22 cellular contexts compared by ENCODE assay signal in genomic region chr5:125215593-125215992, GRCh38.
DNase-seq lines count a peak whose midpoint lies in the region; ATAC-seq, FAIRE-seq and TF ChIP-seq lines count a peak whose summit lies in the region.
"Had no signal": no experiment of that assay in that cellular context is flagged by ENCODE, and none has a peak within 500 bp of the region (broad histone marks: within the 10 kb centered on the region; RNA-seq: fewer than 3 reads in every experiment).

No MANE protein-coding gene starts in this region.

- no peaks in the 10 kb centered on the region for H3K9me3 ChIP-seq in A549
- H3K9me3 ChIP-seq in HCT116 (ENCODE audit: control insufficient read depth in 1 of 2, insufficient read depth in 1 of 2, low read depth in 1 of 2, low read length in 2 of 2), result no peaks in the 10 kb centered on the region
- H3K9me3 ChIP-seq in SJCRH30 (replicated peaks), result no peaks in the 10 kb centered on the region
- H3K9me3 ChIP-seq: SJSA1 had no signal

- ATAC-seq in A549, result no peak
- no peak for ATAC-seq in HCT116
- peak; percentile 83 for ATAC-seq in foreskin keratinocyte
- no peak for ATAC-seq in GM19455 (IDR thresholded peaks at IDR 0.05; ENCODE audit: unreplicated experiment)
- ATAC-seq: Right ventricle myocardium inferior had no signal

- FAIRE-seq in A549 (lab: Jason Lieb, UNC) (peak; percentile 7), bronchial epithelial cell (lab: Jason Lieb, UNC) (no peak)
- FAIRE-seq: G401.6 had no signal

- in situ Hi-C loops in brain microvascular endothelial cell (cut with HindIII; ENCODE audit: low pct_ligation_motif_present, low sequenced_read_pairs), result no loop called here

- H4K20me1 ChIP-seq in HCT116 (ENCODE audit: insufficient read depth), result no peaks in the 10 kb centered on the region
- H4K20me1 ChIP-seq: BLaER1 treated with 17β-estradiol and CSF1 and Interleukin-3, amounts not matched to agents 10 nM and 100 nM had no signal

- H3K27ac ChIP-seq in A549 (no peak overlapping the region), HCT116 (ENCODE audit: low read depth, low read length) (no peak overlapping the region), foreskin keratinocyte (no peak overlapping the region), brain microvascular endothelial cell (no peak overlapping the region), SJCRH30 (no peak overlapping the region)
- H3K27ac ChIP-seq: BLaER1 treated with 17β-estradiol and CSF1 and Interleukin-3, amounts not matched to agents 10 nM and 100 nM; KMS-11; SJSA1 had no signal

- TF ChIP-seq CTCF in A549 (IDR thresholded peaks at IDR 0.05) (no peak), HCT116 (IDR thresholded peaks at IDR 0.05 in 2 of 3, conservative IDR thresholded peaks at IDR 0.05 in 1 of 3; ENCODE audit: borderline replicate concordance in 1 of 3, insufficient read depth in 1 of 3, low read depth in 2 of 3, low read length in 2 of 3) (no peak), bronchial epithelial cell (IDR thresholded peaks at IDR 0.05; ENCODE audit: insufficient read depth, low read length, severe bottlenecking) (no peak), foreskin keratinocyte (conservative IDR thresholded peaks at IDR 0.05) (no peak), brain microvascular endothelial cell (IDR thresholded peaks at IDR 0.05; ENCODE audit: low read depth, low read length, missing control alignments) (no peak)

- intact Hi-C loops in HCT116 (cut with micrococcal nuclease), result no loop called here

- H3K9ac ChIP-seq in HCT116 (ENCODE audit: low read length), result no peak overlapping the region
- H3K9ac ChIP-seq: BLaER1 treated with 17β-estradiol and CSF1 and Interleukin-3, amounts not matched to agents 10 nM and 100 nM; KMS-11 had no signal

- H3K4me3 ChIP-seq in A549, result no peak overlapping the region
- no peak overlapping the region for H3K4me3 ChIP-seq in HCT116 (replicated peaks in 1 of 2; ENCODE audit: low read depth in 1 of 2, low read length in 2 of 2)
- H3K4me3 ChIP-seq in bronchial epithelial cell (ENCODE audit: low read depth, low read length), result no peak overlapping the region
- no peak overlapping the region for H3K4me3 ChIP-seq in brain microvascular endothelial cell (ENCODE audit: low read depth, low read length)
- H3K4me3 ChIP-seq in SJCRH30, result no peak overlapping the region
- H3K4me3 ChIP-seq: BLaER1 treated with 17β-estradiol and CSF1 and Interleukin-3, amounts not matched to agents 10 nM and 100 nM; SJSA1 had no signal

- no peak for TF ChIP-seq EP300 in A549 (IDR thresholded peaks at IDR 0.05)

- H3K4me2 ChIP-seq in A549 (no peak overlapping the region), HCT116 (ENCODE audit: low read length) (no peak overlapping the region)
- H3K4me2 ChIP-seq: BLaER1 treated with 17β-estradiol and CSF1 and Interleukin-3, amounts not matched to agents 10 nM and 100 nM; KMS-11 had no signal

- no peaks in the 10 kb centered on the region for H3K79me2 ChIP-seq in HCT116 (ENCODE audit: insufficient read depth, low read length)

- CTCF ChIA-PET in A549 (lab: Yijun Ruan, JAX), result no interaction called here
- CTCF ChIA-PET in HCT116 (lab: Charles Lee), result no interaction called here

- no peak for TF ChIP-seq RAD21 in A549 (conservative IDR thresholded peaks at IDR 0.05 in 1 of 2, IDR thresholded peaks at IDR 0.05 in 1 of 2)
- no peak for TF ChIP-seq RAD21 in HCT116 (IDR thresholded peaks at IDR 0.05; ENCODE audit: low read depth)

- no peak for TF ChIP-seq POLR2A in A549 (IDR thresholded peaks at IDR 0.05; ENCODE audit: low read length)
- no peak for TF ChIP-seq POLR2A in HCT116 (IDR thresholded peaks at IDR 0.05; ENCODE audit: borderline replicate concordance, extremely low read depth, insufficient read depth, insufficient read length)

- WGBS in A549 (ENCODE audit: missing lambda C conversion rate), result 79% methylated on average over 1 of the region's 1 CpG

- DNase-seq in A549 (ENCODE audit: low read depth in 1 of 2, low spot score in 1 of 2), result no peak
- DNase-seq in HCT116 (ENCODE audit: low read depth, low spot score), result no peak
- DNase-seq in bronchial epithelial cell (ENCODE audit: low read depth), result peak; percentile 87
- DNase-seq in foreskin keratinocyte, result peak; percentile 55 to 68
- DNase-seq in brain microvascular endothelial cell, result no peak
- DNase-seq in SJCRH30, result no peak
- DNase-seq: AML-193; CD4-positive, alpha-beta T cell; H7; NCI-H1092; NCI-H1417 treated with DMSO at 0.1 percent for 48 hours; NCI-H187; NCI-H2081 treated with DMSO at 0.1 percent for 48 hours; NCI-H2171; NCI-H226; NCI-H510A had no signal

- H3K4me1 ChIP-seq in A549, result no peaks in the 10 kb centered on the region
- H3K4me1 ChIP-seq in HCT116 (ENCODE audit: control insufficient read depth in 1 of 2, insufficient read depth in 2 of 2, low read length in 2 of 2), result no peaks in the 10 kb centered on the region
- peaks cover 4% of the 10 kb centered on the region for H3K4me1 ChIP-seq in foreskin keratinocyte
- peaks cover 4% of the 10 kb centered on the region for H3K4me1 ChIP-seq in SJCRH30
- H3K4me1 ChIP-seq: BLaER1 treated with 17β-estradiol and CSF1 and Interleukin-3, amounts not matched to agents 10 nM and 100 nM; SJSA1 had no signal

- no peaks in the 10 kb centered on the region for H3K9me2 ChIP-seq in HCT116 (ENCODE audit: insufficient read depth)

- RAD21 ChIA-PET in HCT116 (lab: Charles Lee; ENCODE audit: low non-redundant PET in 1 of 2, low total read pairs in 2 of 2, uncharacterized antibody in 2 of 2, unreplicated experiment in 2 of 2), result no interaction called here

- POLR2A ChIA-PET in A549 (lab: Yijun Ruan, JAX) (no interaction called here), HCT116 (lab: Charles Lee) (no interaction called here)

- peak overlapping the region; percentile 41 for H2AFZ ChIP-seq in HCT116 (ENCODE audit: low read depth, low read length, poor library complexity, severe bottlenecking)

- no TSS peak for BruUV-seq in HCT116 (replicated peaks; lab: Mats Ljungman, UMichigan)

- H3K36me3 ChIP-seq in HCT116 (ENCODE audit: control insufficient read depth in 1 of 2, insufficient read depth in 2 of 2, low read length in 2 of 2), result no peaks in the 10 kb centered on the region
- H3K36me3 ChIP-seq in bronchial epithelial cell (ENCODE audit: control insufficient read depth, insufficient read depth, low read length), result no peaks in the 10 kb centered on the region
- no peaks in the 10 kb centered on the region for H3K36me3 ChIP-seq in brain microvascular endothelial cell (replicated peaks)
- H3K36me3 ChIP-seq in SJCRH30, result no peaks in the 10 kb centered on the region
- H3K36me3 ChIP-seq: BLaER1 treated with 17β-estradiol and CSF1 and Interleukin-3, amounts not matched to agents 10 nM and 100 nM; SJSA1 had no signal

- H3K27me3 ChIP-seq in HCT116 (ENCODE audit: insufficient read depth, low read length), result no peaks in the 10 kb centered on the region
- no peaks in the 10 kb centered on the region for H3K27me3 ChIP-seq in bronchial epithelial cell (ENCODE audit: control insufficient read depth, insufficient read depth, low read length)
- H3K27me3 ChIP-seq in foreskin keratinocyte, result no peaks in the 10 kb centered on the region
- H3K27me3 ChIP-seq in brain microvascular endothelial cell (replicated peaks), result no peaks in the 10 kb centered on the region
- no peaks in the 10 kb centered on the region for H3K27me3 ChIP-seq in SJCRH30
- H3K27me3 ChIP-seq: BLaER1 treated with 17β-estradiol and CSF1 and Interleukin-3, amounts not matched to agents 10 nM and 100 nM; SJSA1 had no signal

TF ChIP-seq in A549, 52 proteins besides CTCF, POLR2A, EP300 and RAD21:
- TF ChIP-seq MAFK (IDR thresholded peaks at IDR 0.05; ENCODE audit: partially characterized antibody) (peak; percentile 34), ZFP36 (IDR thresholded peaks at IDR 0.05; ENCODE audit: borderline replicate concordance, partially characterized antibody) (no peak)

TF ChIP-seq in HCT116, 20 proteins besides CTCF, POLR2A, EP300 and RAD21:
- no peak for TF ChIP-seq POLR2AphosphoS5 (IDR thresholded peaks at IDR 0.05; ENCODE audit: low read depth, low read length)
TF ChIP-seq in HCT116: peak in this region for 0.

Comparison
In these comparisons a context has a peak if more than half of its experiments do, and no peak if none do; other contexts are left out.
1. DNase-seq: peak in bronchial epithelial cell (single experiment) and foreskin keratinocyte (2 of 2); none in A549 (0 of 2), HCT116 (single experiment), brain microvascular endothelial cell (single experiment) and SJCRH30 (0 of 2).